Comparison of ENCODE assay signal across 18 cellular contexts in genomic region chr12:92942905-92943304, GRCh38. TPM values are rescaled to one million over a fixed set of nuclear protein-coding genes. Genes with fewer than 3 reads are reported as not detected.
DNase-seq lines count a peak whose midpoint lies in the region; ATAC-seq, FAIRE-seq and TF ChIP-seq lines count a peak whose summit lies in the region.
"Had no signal": no experiment of that assay in that cellular context is flagged by ENCODE, and none has a peak within 500 bp of the region (broad histone marks: within the 10 kb centered on the region; RNA-seq: fewer than 3 reads in every experiment).

No MANE protein-coding gene starts in this region.

- no peak overlapping the region for H3K27ac Mint-ChIP-seq in astrocyte (ENCODE audit: unreplicated experiment)
- H3K27ac Mint-ChIP-seq: activated CD4-positive, alpha-beta memory T cell treated with anti-CD3 and anti-CD28 coated beads for 36 hours; natural killer cell had no signal

- H3K27me3 ChIP-seq in HCT116 (ENCODE audit: insufficient read depth, low read length): no peaks in the 10 kb centered on the region
- no peaks in the 10 kb centered on the region for H3K27me3 ChIP-seq in astrocyte (ENCODE audit: insufficient read depth, low read length)
- H3K27me3 ChIP-seq in HepG2 (ENCODE audit: control insufficient read depth in 1 of 2, insufficient read depth in 2 of 2, low read length in 2 of 2): no peaks in the 10 kb centered on the region
- H3K27me3 ChIP-seq: gastrocnemius medialis, tibial artery had no signal

- RAD21 ChIA-PET in HCT116 (lab: Charles Lee; ENCODE audit: low non-redundant PET in 1 of 2, low total read pairs in 2 of 2, uncharacterized antibody in 2 of 2, unreplicated experiment in 2 of 2): no interaction called here

- H4K20me1 ChIP-seq in HCT116 (ENCODE audit: insufficient read depth) (no peaks in the 10 kb centered on the region), astrocyte (ENCODE audit: insufficient read depth, low read length) (no peaks in the 10 kb centered on the region), HepG2 (ENCODE audit: insufficient read depth, low read length) (no peaks in the 10 kb centered on the region)

- H3K4me3 ChIP-seq in HCT116 (replicated peaks in 1 of 2; ENCODE audit: low read depth in 1 of 2, low read length in 2 of 2) (no peak overlapping the region), astrocyte (ENCODE audit: insufficient read depth, low read depth, low read length) (no peak overlapping the region), HepG2 (replicated peaks in 1 of 3; ENCODE audit: insufficient read depth in 1 of 3, low read depth in 2 of 3, low read length in 3 of 3) (no peak overlapping the region)
- H3K4me3 ChIP-seq: gastrocnemius medialis, tibial artery had no signal

- H3K4me3 Mint-ChIP-seq in astrocyte (ENCODE audit: unreplicated experiment): peak overlapping the region; percentile 23
- H3K4me3 Mint-ChIP-seq: activated CD4-positive, alpha-beta memory T cell treated with anti-CD3 and anti-CD28 coated beads for 36 hours; natural killer cell had no signal

- H2AFZ ChIP-seq in HCT116 (ENCODE audit: low read depth, low read length, poor library complexity, severe bottlenecking) (peak overlapping the region; percentile 35), astrocyte (ENCODE audit: low read depth, low read length) (no peak overlapping the region), HepG2 (ENCODE audit: low read length) (no peak overlapping the region)

- DNase-seq in A172 (ENCODE audit: low spot score) (peak; percentile 78), HCT116 (ENCODE audit: low read depth, low spot score) (no peak), astrocyte (ENCODE audit: low read depth) (peak; percentile 93), HepG2 (ENCODE audit: low spot score) (no peak), RPMI8226 (no peak), SW480 (ENCODE audit: low spot score) (no peak), activated T-cell treated with anti-CD3 and anti-CD28 coated beads for 4 hours (no peak)
- DNase-seq: activated CD4-positive, alpha-beta memory T cell treated with anti-CD3 and anti-CD28 coated beads for 36 hours; activated gamma-delta T cell; DMS79; gastrocnemius medialis; natural killer cell; small intestine; T-helper 1 cell; tibial artery had no signal

- no peak for TF ChIP-seq CTCF in HCT116 (IDR thresholded peaks at IDR 0.05 in 2 of 3, conservative IDR thresholded peaks at IDR 0.05 in 1 of 3; ENCODE audit: borderline replicate concordance in 1 of 3, insufficient read depth in 1 of 3, low read depth in 2 of 3, low read length in 2 of 3)
- TF ChIP-seq CTCF in astrocyte (IDR thresholded peaks at IDR 0.05; ENCODE audit: insufficient read depth, low read depth, low read length): no peak
- no peak for TF ChIP-seq CTCF in HepG2 (CRISPR knock-in tag; IDR thresholded peaks at IDR 0.05)

- H3K27me3 Mint-ChIP-seq in astrocyte (ENCODE audit: low read depth, unreplicated experiment): no peaks in the 10 kb centered on the region

- no peaks in the 10 kb centered on the region for H3K36me3 ChIP-seq in HCT116 (ENCODE audit: control insufficient read depth in 1 of 2, insufficient read depth in 2 of 2, low read length in 2 of 2)
- H3K36me3 ChIP-seq in astrocyte (ENCODE audit: insufficient read depth, low read length): no peaks in the 10 kb centered on the region
- H3K36me3 ChIP-seq in HepG2 (replicated peaks in 1 of 2; ENCODE audit: control insufficient read depth in 1 of 2, insufficient read depth in 2 of 2, low read length in 2 of 2): no peaks in the 10 kb centered on the region
- H3K36me3 ChIP-seq: gastrocnemius medialis, tibial artery had no signal

- H3K9me3 Mint-ChIP-seq in astrocyte (ENCODE audit: unreplicated experiment): no peaks in the 10 kb centered on the region
- H3K9me3 Mint-ChIP-seq: activated CD4-positive, alpha-beta memory T cell treated with anti-CD3 and anti-CD28 coated beads for 36 hours had no signal

- POLR2A ChIA-PET in HCT116 (lab: Charles Lee) (no interaction called here), HepG2 (lab: Yijun Ruan, JAX) (interaction anchor here (2.4 kb wide), 1 partner anchor 14 kb away, joined by 25 read pairs; the partner anchor contains the start of gene EEA1)

- no peaks in the 10 kb centered on the region for H3K36me3 Mint-ChIP-seq in astrocyte (ENCODE audit: low read depth, unreplicated experiment)
- H3K36me3 Mint-ChIP-seq: natural killer cell had no signal

- TF ChIP-seq RAD21 in HCT116 (IDR thresholded peaks at IDR 0.05; ENCODE audit: low read depth): no peak
- no peak for TF ChIP-seq RAD21 in HepG2 (CRISPR knock-in tag; IDR thresholded peaks at IDR 0.05)

- in situ Hi-C loops in HepG2 (cut with HindIII; ENCODE audit: extremely low pct_ligation_motif_present, low pct_unique_long_range_greater_than_20kb): no loop called here

- BruUV-seq in HCT116 (replicated peaks; lab: Mats Ljungman, UMichigan): no TSS peak
- BruUV-seq in HepG2 (replicated peaks; lab: Mats Ljungman, UMichigan): no TSS peak

- CTCF ChIA-PET in HCT116 (lab: Charles Lee) (no interaction called here), HepG2 (lab: Yijun Ruan, JAX; ENCODE audit: low intra/inter-chr PET ratio, low total read pairs) (no interaction called here)

- H3K79me2 ChIP-seq in HCT116 (ENCODE audit: insufficient read depth, low read length) (no peaks in the 10 kb centered on the region), astrocyte (ENCODE audit: insufficient read depth, low read length) (no peaks in the 10 kb centered on the region), HepG2 (ENCODE audit: insufficient read depth, low read length) (no peaks in the 10 kb centered on the region)

- no peak overlapping the region for H3K4me2 ChIP-seq in HCT116 (ENCODE audit: low read length)
- no peak overlapping the region for H3K4me2 ChIP-seq in astrocyte (ENCODE audit: low read length)
- no peak overlapping the region for H3K4me2 ChIP-seq in HepG2 (ENCODE audit: low read depth, low read length)

- H3K4me1 ChIP-seq in HCT116 (ENCODE audit: control insufficient read depth in 1 of 2, insufficient read depth in 2 of 2, low read length in 2 of 2) (no peaks in the 10 kb centered on the region), astrocyte (ENCODE audit: insufficient read depth, low read length) (no peaks in the 10 kb centered on the region), HepG2 (ENCODE audit: insufficient read depth, low read length) (peaks cover 60% of the 10 kb centered on the region)
- H3K4me1 ChIP-seq: gastrocnemius medialis had no signal

- TF ChIP-seq POLR2A in HCT116 (IDR thresholded peaks at IDR 0.05; ENCODE audit: borderline replicate concordance, extremely low read depth, insufficient read depth, insufficient read length) (no peak), HepG2 (IDR thresholded peaks at IDR 0.05; ENCODE audit: insufficient read depth in 1 of 2, low read depth in 2 of 2, low read length in 2 of 2) (no peak)

- no peak overlapping the region for H3K9ac ChIP-seq in HCT116 (ENCODE audit: low read length)
- no peak overlapping the region for H3K9ac ChIP-seq in astrocyte (ENCODE audit: low read length)
- no peak overlapping the region for H3K9ac ChIP-seq in HepG2 (ENCODE audit: insufficient read depth, low read depth, low read length)
- H3K9ac ChIP-seq: KMS-11 had no signal

- intact Hi-C loops in HCT116 (cut with micrococcal nuclease) (no loop called here), HepG2 (cut with micrococcal nuclease; ENCODE audit: unreplicated experiment) (loop anchor here (10.0 kb wide), 1 partner anchor 72 kb away; no protein-coding TSS in a partner anchor)

- ATAC-seq in HCT116 (no peak), HepG2 (no peak), HG02759 (IDR thresholded peaks at IDR 0.05; ENCODE audit: unreplicated experiment) (no peak)
- ATAC-seq: gastrocnemius medialis, natural killer cell had no signal

- H3K9me2 ChIP-seq in HCT116 (ENCODE audit: insufficient read depth): no peaks in the 10 kb centered on the region

- FAIRE-seq in astrocyte (lab: Jason Lieb, UNC) (no peak), HepG2 (lab: Jason Lieb, UNC) (no peak)
- FAIRE-seq: A204.1, small intestine had no signal

- H3K27ac ChIP-seq in HCT116 (ENCODE audit: low read depth, low read length) (no peak overlapping the region), astrocyte (ENCODE audit: low read depth, low read length) (no peak overlapping the region), HepG2 (ENCODE audit: extremely low read length, insufficient read depth, low read length) (peak overlapping the region; percentile 30)
- H3K27ac ChIP-seq: gastrocnemius medialis, KMS-11, tibial artery had no signal

- no peaks in the 10 kb centered on the region for H3K9me3 ChIP-seq in HCT116 (ENCODE audit: control insufficient read depth in 1 of 2, insufficient read depth in 1 of 2, low read depth in 1 of 2, low read length in 2 of 2)
- H3K9me3 ChIP-seq in astrocyte (ENCODE audit: insufficient read depth, low read depth, low read length): no peaks in the 10 kb centered on the region
- H3K9me3 ChIP-seq in HepG2 (ENCODE audit: low read length): no peaks in the 10 kb centered on the region
- H3K9me3 ChIP-seq: gastrocnemius medialis, tibial artery had no signal

- TF ChIP-seq EP300 in HepG2 (IDR thresholded peaks at IDR 0.05; ENCODE audit: low read depth in 2 of 2, low read length in 2 of 2) (no peak), HepG2 (CRISPR knock-in tag; IDR thresholded peaks at IDR 0.05; ENCODE audit: borderline replicate concordance) (no peak)

- 43% methylated on average over 1 of the region's 1 CpG for WGBS in HepG2 (ENCODE audit: low lambda C conversion rate)

- H3K4me1 Mint-ChIP-seq in astrocyte (ENCODE audit: low read depth, unreplicated experiment): peaks cover 11% of the 10 kb centered on the region

RNA-seq across cellular contexts. Expression of gene EEA1, which starts 13.8 kb away (rescaled TPM):
- 13.3 and 17.2 TPM in 2 replicates for total RNA-seq in A172 (2014; rRNA removed; shearing (Covaris generic))
- 13.8 TPM for total RNA-seq in HCT116 (2021; ENCODE audit: unreplicated experiment)
- 2.1 and 3.0 TPM in 2 replicates for polyA plus RNA-seq in HCT116 (2012)
- total RNA-seq in astrocyte: 27.5 and 36.5 TPM in 2 replicates
- 19.3 and 42.7 TPM in 2 replicates for total RNA-seq in HepG2 (2016; rRNA removed; fragmentation: Illumina TruSeq; extraction: Trizol)
- total RNA-seq in HepG2 (2016; cell fraction: cytosol; rRNA removed; fragmentation: Illumina TruSeq; extraction: Trizol; ENCODE audit: low read depth): 13.7 and 15.1 TPM in 2 replicates
- 17.7 and 39.8 TPM in 2 replicates for total RNA-seq in HepG2 (2016; cell fraction: insoluble cytoplasmic fraction; rRNA removed; fragmentation: Illumina TruSeq; extraction: Trizol)
- total RNA-seq in HepG2 (2016; cell fraction: membrane; rRNA removed; fragmentation: Illumina TruSeq; extraction: Trizol): 9.5 and 12.2 TPM in 2 replicates
- 29.6 and 33.4 TPM in 2 replicates for total RNA-seq in HepG2 (2016; cell fraction: nucleus; rRNA removed; fragmentation: Illumina TruSeq; extraction: Trizol)
- 2.6 and 5.0 TPM in 2 replicates for polyA plus RNA-seq in HepG2 (2011; rRNA removed)
- 1.1 and 1.8 TPM in 2 replicates for polyA plus RNA-seq in HepG2 (2011; cell fraction: cytosol; rRNA removed)
- 2.6 and 2.7 TPM in 2 replicates for polyA plus RNA-seq in HepG2 (2011; cell fraction: nucleus; rRNA removed)
- 5.4 and 9.3 TPM in 2 replicates for polyA plus RNA-seq in HepG2 (2012)
- 0.26 and 0.34 TPM in 2 replicates for polyA plus RNA-seq in HepG2 (2016; cell fraction: cytosol; fragmentation: Illumina TruSeq; extraction: Trizol; ENCODE audit: low read depth)
- polyA plus RNA-seq in HepG2 (2016; cell fraction: insoluble cytoplasmic fraction; fragmentation: Illumina TruSeq; extraction: Trizol; ENCODE audit: low read depth): 17.0 and 18.2 TPM in 2 replicates
- polyA plus RNA-seq in HepG2 (2016; cell fraction: membrane; fragmentation: Illumina TruSeq; extraction: Trizol; ENCODE audit: low read depth): 0.85 and 1.0 TPM in 2 replicates
- 17.2 and 17.6 TPM in 2 replicates for polyA plus RNA-seq in HepG2 (2016; cell fraction: nucleus; fragmentation: Illumina TruSeq; extraction: Trizol; ENCODE audit: insufficient read depth, low read depth)
- 1.6 and 2.5 TPM in 2 replicates for polyA minus RNA-seq in HepG2 (2011; rRNA and poly(A)+ RNA removed; ENCODE audit: low replicate concordance)
- 21.9 and 22.2 TPM in 2 replicates for polyA minus RNA-seq in HepG2 (2011; cell fraction: cytosol; rRNA and poly(A)+ RNA removed)
- 23.8 and 31.0 TPM in 2 replicates for polyA minus RNA-seq in HepG2 (2011; cell fraction: nucleus; rRNA and poly(A)+ RNA removed)

Comparison
In these comparisons a context has a peak if more than half of its experiments do, and no peak if none do; other contexts are left out.
1. DNase-seq: peak in A172 (single experiment) and astrocyte (single experiment); none in HCT116 (single experiment), HepG2 (single experiment), RPMI8226 (single experiment), SW480 (single experiment) and activated T-cell treated with anti-CD3 and anti-CD28 coated beads for 4 hours (single experiment).